Comparison of ENCODE assay signal across 11 cellular contexts in genomic region chr17:75927286-75927922, GRCh38. TPM values are rescaled to one million over a fixed set of nuclear protein-coding genes. Genes with fewer than 3 reads are reported as not detected.
DNase-seq lines count a peak whose midpoint lies in the region; TF ChIP-seq lines count a peak whose summit lies in the region.
"Had no signal": no experiment of that assay in that cellular context is flagged by ENCODE, and none has a peak within 500 bp of the region (broad histone marks: within the 10 kb centered on the region; RNA-seq: fewer than 3 reads in every experiment).

No MANE protein-coding gene starts in this region.

- H3K9me3 Mint-ChIP-seq in activated naive CD4-positive, alpha-beta T cell treated with anti-CD3 and anti-CD28 coated beads, Interleukin-2, amount 10 ng/mL, durations not matched to agents 7 days and 5 days = no peaks in the 10 kb centered on the region
- H3K9me3 Mint-ChIP-seq: activated T-cell treated with anti-CD3 and anti-CD28 coated beads, Interleukin-2, amount 50 U/mL, for 72 hours; memory B cell had no signal

- peak; percentile 32 for DNase-seq in NCI-H345 (lab: John Stamatoyannopoulos, UW)
- DNase-seq in NCI-H345 treated with DMSO at 0.1 percent for 48 hours (lab: John Stamatoyannopoulos, UW; ENCODE audit: unreplicated experiment) = no peak
- peak; percentile 57 for DNase-seq in NB4 (ENCODE audit: low read depth)
- no peak for DNase-seq in esophagus squamous epithelium (lab: John Stamatoyannopoulos, UW)
- no peak for DNase-seq in smooth muscle cell (lab: John Stamatoyannopoulos, UW; ENCODE audit: unreplicated experiment)
- no peak for DNase-seq in EL
- no peak for DNase-seq in epidermal melanocyte (ENCODE audit: insufficient read length, low spot score)
- no peak for DNase-seq in activated naive CD4-positive, alpha-beta T cell treated with anti-CD3 and anti-CD28 coated beads, Interleukin-2, amount 10 ng/mL, durations not matched to agents 7 days and 5 days
- DNase-seq: stimulated activated naive CD4-positive, alpha-beta T cell had no signal

- TF ChIP-seq POLR2A in NB4 (IDR thresholded peaks at IDR 0.05; ENCODE audit: extremely low read depth, insufficient read length) (no peak), esophagus squamous epithelium (IDR thresholded peaks at IDR 0.05) (no peak)

- H3K27ac ChIP-seq in esophagus squamous epithelium (peak overlapping the region; percentile 72 to 81 (median 75)), smooth muscle cell (ENCODE audit: low read depth) (no peak overlapping the region)

- H3K9me3 ChIP-seq in esophagus squamous epithelium (no peaks in the 10 kb centered on the region), smooth muscle cell (replicated peaks; ENCODE audit: low read depth) (no peaks in the 10 kb centered on the region)

- no peaks in the 10 kb centered on the region for H3K79me2 ChIP-seq in smooth muscle cell (ENCODE audit: low read depth)

- no peak overlapping the region for H3K4me3 ChIP-seq in NB4 (ENCODE audit: low read depth, low read length)
- H3K4me3 ChIP-seq in esophagus squamous epithelium = no peak overlapping the region
- H3K4me3 ChIP-seq in smooth muscle cell = no peak overlapping the region

- H4K20me1 ChIP-seq in smooth muscle cell (ENCODE audit: low read depth) = no peaks in the 10 kb centered on the region

- H3K27me3 Mint-ChIP-seq in activated naive CD4-positive, alpha-beta T cell treated with anti-CD3 and anti-CD28 coated beads, Interleukin-2, amount 10 ng/mL, durations not matched to agents 7 days and 5 days = no peaks in the 10 kb centered on the region
- H3K27me3 Mint-ChIP-seq: memory B cell had no signal

- peaks cover 0 to 30% (median 0%) of the 10 kb centered on the region in 3 donors for H3K36me3 ChIP-seq in esophagus squamous epithelium
- no peaks in the 10 kb centered on the region for H3K36me3 ChIP-seq in smooth muscle cell (ENCODE audit: low read depth)

- H3F3A ChIP-seq in smooth muscle cell (ENCODE audit: low read depth) = no peaks in the 10 kb centered on the region

- peak; percentile 13 for TF ChIP-seq CTCF in NB4 (IDR thresholded peaks at IDR 0.05; ENCODE audit: low read depth, low read length)
- TF ChIP-seq CTCF in esophagus squamous epithelium (IDR thresholded peaks at IDR 0.05) = peak in 5 of 6 experiments; percentile 26 to 64 (median 48)
- TF ChIP-seq CTCF in smooth muscle cell (IDR thresholded peaks at IDR 0.05; ENCODE audit: borderline replicate concordance, insufficient read depth, poor library complexity, severe bottlenecking) = peak; percentile 20

- no peak overlapping the region for H2AFZ ChIP-seq in smooth muscle cell (ENCODE audit: low read depth)

- H3K27ac Mint-ChIP-seq in activated naive CD4-positive, alpha-beta T cell treated with anti-CD3 and anti-CD28 coated beads, Interleukin-2, amount 10 ng/mL, durations not matched to agents 7 days and 5 days = no peak overlapping the region
- H3K27ac Mint-ChIP-seq: activated T-cell treated with anti-CD3 and anti-CD28 coated beads, Interleukin-2, amount 50 U/mL, for 72 hours; memory B cell had no signal

- H3K36me3 Mint-ChIP-seq in activated naive CD4-positive, alpha-beta T cell treated with anti-CD3 and anti-CD28 coated beads, Interleukin-2, amount 10 ng/mL, durations not matched to agents 7 days and 5 days = no peaks in the 10 kb centered on the region

- H3K4me3 Mint-ChIP-seq in activated naive CD4-positive, alpha-beta T cell treated with anti-CD3 and anti-CD28 coated beads, Interleukin-2, amount 10 ng/mL, durations not matched to agents 7 days and 5 days = no peak overlapping the region
- H3K4me3 Mint-ChIP-seq: activated T-cell treated with anti-CD3 and anti-CD28 coated beads, Interleukin-2, amount 50 U/mL, for 72 hours; memory B cell had no signal

- CTCF ChIA-PET in activated naive CD4-positive, alpha-beta T cell treated with anti-CD3 and anti-CD28 coated beads, Interleukin-2, amount 10 ng/mL, durations not matched to agents 7 days and 5 days (lab: Charles Lee) = interaction anchor here (0.9 to 1.5 kb wide), 7 partner anchors 10 to 74 kb away, joined by 3 to 4 read pairs (median 4); partner anchors contain the start of gene FBF1

- H3K4me1 Mint-ChIP-seq in activated naive CD4-positive, alpha-beta T cell treated with anti-CD3 and anti-CD28 coated beads, Interleukin-2, amount 10 ng/mL, durations not matched to agents 7 days and 5 days = no peaks in the 10 kb centered on the region
- H3K4me1 Mint-ChIP-seq: memory B cell had no signal

- H3K27me3 ChIP-seq in esophagus squamous epithelium (no peaks in the 10 kb centered on the region), smooth muscle cell (ENCODE audit: low read depth) (no peaks in the 10 kb centered on the region)

- H3K4me1 ChIP-seq in esophagus squamous epithelium (peaks cover 7 to 43% (median 11%) of the 10 kb centered on the region in 3 donors), smooth muscle cell (ENCODE audit: low read depth) (no peaks in the 10 kb centered on the region)

- no peak overlapping the region for H3K9ac ChIP-seq in smooth muscle cell (ENCODE audit: low read depth)

- H3K4me2 ChIP-seq in smooth muscle cell = no peak overlapping the region

- 24 to 37% methylated on average over 3 to 4 of the region's 6 CpGs for WGBS in esophagus squamous epithelium, 2 donors
- 83% methylated on average over 6 of the region's 6 CpGs for WGBS in smooth muscle cell (ENCODE audit: low lambda C conversion rate)

- intact Hi-C loops in esophagus squamous epithelium (cut with DNase I) = no loop called here

RNA-seq across cellular contexts. Expression of gene FBF1, which starts 13.4 kb away (rescaled TPM):
- 10 to 100 TPM; 13.9 to 18.3 (median 15.5) TPM for total RNA-seq in esophagus squamous epithelium
- total RNA-seq in smooth muscle cell = 8.4 and 21.8 TPM in 2 replicates
- 4.6 and 8.2 TPM in 2 replicates for polyA plus RNA-seq in smooth muscle cell

RNA-seq across cellular contexts. Expression of gene MRPL38, which starts 22.7 kb away (rescaled TPM):
- total RNA-seq in esophagus squamous epithelium = 10 to 100 TPM; 40.2 to 49.2 (median 41.0) TPM
- total RNA-seq in smooth muscle cell = 32.6 and 48.4 TPM in 2 replicates
- polyA plus RNA-seq in smooth muscle cell = 90.5 and 107 TPM in 2 replicates

RNA-seq across cellular contexts. Expression of gene TRIM65, which starts 30.7 kb away (rescaled TPM):
- 10 to 100 TPM; 17.3 to 24.6 (median 19.6) TPM for total RNA-seq in esophagus squamous epithelium
- total RNA-seq in smooth muscle cell = 9.8 and 13.3 TPM in 2 replicates
- 15.4 and 17.4 TPM in 2 replicates for polyA plus RNA-seq in smooth muscle cell

RNA-seq across cellular contexts. Expression of gene TRIM47, which starts 49.0 kb away (rescaled TPM):
- 10 to 100 TPM; 19.5 to 33.4 (median 25.5) TPM for total RNA-seq in esophagus squamous epithelium
- 3.8 and 8.7 TPM in 2 replicates for total RNA-seq in smooth muscle cell
- polyA plus RNA-seq in smooth muscle cell = 16.1 and 31.7 TPM in 2 replicates

RNA-seq across cellular contexts. Expression of gene ACOX1, which starts 51.6 kb away (rescaled TPM):
- total RNA-seq in esophagus squamous epithelium (10 to 100 TPM; 46.9 to 73.3 (median 62.3) TPM), smooth muscle cell (35.3 and 46.7 TPM in 2 replicates)
- 25.9 and 30.2 TPM in 2 replicates for polyA plus RNA-seq in smooth muscle cell

Comparison
In these comparisons a context has a peak if more than half of its experiments do, and no peak if none do; other contexts are left out.
1. DNase-seq: peak in NCI-H345 (single experiment) and NB4 (single experiment); none in NCI-H345 treated with DMSO at 0.1 percent for 48 hours (single experiment), esophagus squamous epithelium (single experiment), smooth muscle cell (single experiment), EL (single experiment), epidermal melanocyte (single experiment) and activated naive CD4-positive, alpha-beta T cell treated with anti-CD3 and anti-CD28 coated beads, Interleukin-2, amount 10 ng/mL, durations not matched to agents 7 days and 5 days (single experiment).
2. Peak in every context shown above with its lines, with median percentiles within 50 percentile points of each other: CTCF ChIP-seq.